ENCODE assay signal across 14 cellular contexts in genomic region chr2:231004930-231005329, GRCh38. TPM values are rescaled to one million over a fixed set of nuclear protein-coding genes. Genes with fewer than 3 reads are reported as not detected.
A peak's percentile ranks its signal among the peaks of the same experiment; 100 is the strongest.
DNase-seq lines count a peak whose midpoint lies in the region; ATAC-seq, FAIRE-seq and TF ChIP-seq lines count a peak whose summit lies in the region.
"Not testable (repeated sequence)": the region's sequence is repeated elsewhere in the genome, so short reads cannot be mapped to it uniquely, and the experiment has no call there.
"Had no signal": no experiment of that assay in that cellular context is flagged by ENCODE, and none has a peak within 500 bp of the region (broad histone marks: within the 10 kb centered on the region; RNA-seq: fewer than 3 reads in every experiment).

No MANE protein-coding gene starts in this region.

- not testable (repeated sequence) for H3K9me1 ChIP-seq in IMR-90 (ENCODE audit: insufficient read depth, low read length)

- H3K4me3 ChIP-seq in IMR-90 (ENCODE audit: insufficient read depth, low read depth, low read length); bronchial epithelial cell (ENCODE audit: low read depth, low read length); HepG2 (replicated peaks in 1 of 3; ENCODE audit: insufficient read depth in 1 of 3, low read depth in 2 of 3, low read length in 3 of 3); neuronal stem cell (ENCODE audit: low read length in 2 of 2): not testable (repeated sequence)

- POLR2A ChIA-PET in IMR-90 (lab: Charles Lee; ENCODE audit: unreplicated experiment); HepG2 (lab: Yijun Ruan, JAX): not testable (repeated sequence)

- not testable (repeated sequence) for H3K14ac ChIP-seq in IMR-90 (replicated peaks; ENCODE audit: low read depth, low read length); neuronal stem cell (ENCODE audit: low read length)

- H3K4me1 Mint-ChIP-seq in Calu3 (ENCODE audit: low read depth, unreplicated experiment) (peaks cover 11% of the 10 kb centered on the region), endothelial cell (ENCODE audit: unreplicated experiment) (peaks cover 27% of the 10 kb centered on the region)
- peaks cover 10% of the 10 kb centered on the region for H3K4me1 Mint-ChIP-seq in stimulated activated effector memory CD8-positive, alpha-beta T cell treated with anti-CD3 and anti-CD28 coated beads, Interleukin-12 subunit alpha, Interleukin-12 subunit beta, amount 100 ng/mL, for 72 hours

- H3K9ac ChIP-seq in IMR-90 (ENCODE audit: low read depth, low read length); HepG2 (ENCODE audit: insufficient read depth, low read depth, low read length): not testable (repeated sequence)
- H3K9ac ChIP-seq in neuronal stem cell (ENCODE audit: low read depth, low read length, poor library complexity) = peak overlapping the region; percentile 24

- not testable (repeated sequence) for H3K9me3 Mint-ChIP-seq in Calu3 (ENCODE audit: low read depth, unreplicated experiment); endothelial cell (ENCODE audit: unreplicated experiment); stimulated activated effector memory CD8-positive, alpha-beta T cell treated with anti-CD3 and anti-CD28 coated beads, Interleukin-12 subunit alpha, Interleukin-12 subunit beta, amount 100 ng/mL, for 72 hours

- not testable (repeated sequence) for H2BK20ac ChIP-seq in IMR-90 (ENCODE audit: low read depth, low read length)

- H3K36me3 Mint-ChIP-seq in Calu3 (ENCODE audit: insufficient read depth, unreplicated experiment) = not testable (repeated sequence)
- H3K36me3 Mint-ChIP-seq in endothelial cell (ENCODE audit: low read depth, unreplicated experiment) = peaks cover 10% of the 10 kb centered on the region
- H3K36me3 Mint-ChIP-seq in stimulated activated effector memory CD8-positive, alpha-beta T cell treated with anti-CD3 and anti-CD28 coated beads, Interleukin-12 subunit alpha, Interleukin-12 subunit beta, amount 100 ng/mL, for 72 hours = peaks cover 13% of the 10 kb centered on the region

- not testable (repeated sequence) for H3K27ac ChIP-seq in IMR-90 (ENCODE audit: insufficient read depth, low read length); HepG2 (ENCODE audit: extremely low read length, insufficient read depth, low read length); neuronal stem cell (replicated peaks; ENCODE audit: low read length)

- H2AFZ ChIP-seq in IMR-90 (replicated peaks; ENCODE audit: low read length, poor library complexity); HepG2 (ENCODE audit: low read length); neuronal stem cell (ENCODE audit: low read length): not testable (repeated sequence)

- not testable (repeated sequence) for H3K4me2 ChIP-seq in IMR-90 (ENCODE audit: low read depth, low read length); HepG2 (ENCODE audit: low read depth, low read length); neuronal stem cell (ENCODE audit: insufficient read depth, low read length, poor library complexity, severe bottlenecking)

- not testable (repeated sequence) for H3K23ac ChIP-seq in IMR-90 (ENCODE audit: low read depth, low read length); neuronal stem cell (ENCODE audit: low read depth, low read length, poor library complexity)

- not testable (repeated sequence) for H3K4me3 Mint-ChIP-seq in Calu3 (ENCODE audit: low read depth, unreplicated experiment); stimulated activated effector memory CD8-positive, alpha-beta T cell treated with anti-CD3 and anti-CD28 coated beads, Interleukin-12 subunit alpha, Interleukin-12 subunit beta, amount 100 ng/mL, for 72 hours
- peak overlapping the region; percentile 35 for H3K4me3 Mint-ChIP-seq in endothelial cell (ENCODE audit: unreplicated experiment)

- H2BK120ac ChIP-seq in IMR-90 (ENCODE audit: low read depth, low read length); neuronal stem cell (ENCODE audit: low read depth, low read length): not testable (repeated sequence)

- H3K18ac ChIP-seq in IMR-90 (ENCODE audit: low read depth, low read length); neuronal stem cell (ENCODE audit: low read length): not testable (repeated sequence)

- H3K4me1 ChIP-seq in IMR-90 (ENCODE audit: control insufficient read depth, insufficient read depth, low read length); neuronal stem cell (ENCODE audit: control insufficient read depth in 2 of 2, insufficient read depth in 1 of 2, low read depth in 1 of 2, low read length in 2 of 2): not testable (repeated sequence)
- peaks cover 45% of the 10 kb centered on the region for H3K4me1 ChIP-seq in HepG2 (ENCODE audit: insufficient read depth, low read length)

- not testable (repeated sequence) for TF ChIP-seq CTCF in Calu3 (IDR thresholded peaks at IDR 0.05; ENCODE audit: unreplicated experiment); IMR-90 (conservative IDR thresholded peaks at IDR 0.05; ENCODE audit: low read depth, low read length); bronchial epithelial cell (IDR thresholded peaks at IDR 0.05; ENCODE audit: insufficient read depth, low read length, severe bottlenecking); endothelial cell (IDR thresholded peaks at IDR 0.05; ENCODE audit: unreplicated experiment); HepG2 (CRISPR knock-in tag; IDR thresholded peaks at IDR 0.05)

- FAIRE-seq in GM12892 (lab: Jason Lieb, UNC) (peak; percentile 87), bronchial epithelial cell (lab: Jason Lieb, UNC) (peak; percentile 96)
- not testable (repeated sequence) for FAIRE-seq in HepG2 (lab: Jason Lieb, UNC)

- H2BK12ac ChIP-seq in neuronal stem cell (ENCODE audit: low read length) = not testable (repeated sequence)

- H3K36me3 ChIP-seq in IMR-90 (ENCODE audit: control insufficient read depth, insufficient read depth, low read length); bronchial epithelial cell (ENCODE audit: control insufficient read depth, insufficient read depth, low read length); HepG2 (replicated peaks in 1 of 2; ENCODE audit: control insufficient read depth in 1 of 2, insufficient read depth in 2 of 2, low read length in 2 of 2); neuronal stem cell (replicated peaks in 1 of 2; ENCODE audit: control insufficient read depth in 2 of 2, insufficient read depth in 2 of 2, low read length in 2 of 2): not testable (repeated sequence)

- H4K91ac ChIP-seq in IMR-90 (ENCODE audit: insufficient read depth, low read depth, low read length); neuronal stem cell (ENCODE audit: low read depth, low read length, poor library complexity): not testable (repeated sequence)

- not testable (repeated sequence) for H3K56ac ChIP-seq in IMR-90 (ENCODE audit: extremely low read depth, insufficient read depth, low read length)

- not testable (repeated sequence) for H3K79me1 ChIP-seq in IMR-90 (ENCODE audit: low read depth in 1 of 2, low read length in 2 of 2); neuronal stem cell (ENCODE audit: low read depth, low read length)

- not testable (repeated sequence) for H2AK9ac ChIP-seq in IMR-90 (replicated peaks; ENCODE audit: low read depth, low read length, poor library complexity)

- DNase-seq in Calu3; GM12892 (ENCODE audit: insufficient read length); IMR-90; bronchial epithelial cell (ENCODE audit: low read depth); endothelial cell (ENCODE audit: low spot score); HepG2 (ENCODE audit: low spot score); neuronal stem cell (ENCODE audit: low spot score); stimulated activated effector memory CD8-positive, alpha-beta T cell treated with anti-CD3 and anti-CD28 coated beads, Interleukin-12 subunit alpha, Interleukin-12 subunit beta, amount 100 ng/mL, for 72 hours (ENCODE audit: low spot score in 2 of 2): not testable (repeated sequence)

- H4K8ac ChIP-seq in IMR-90 (ENCODE audit: low read depth in 2 of 2, low read length in 2 of 2); neuronal stem cell (ENCODE audit: low read depth, low read length): not testable (repeated sequence)

- H3K4ac ChIP-seq in IMR-90 (ENCODE audit: low read depth, low read length); neuronal stem cell (ENCODE audit: low read length): not testable (repeated sequence)

- H3K27me3 ChIP-seq in IMR-90 (ENCODE audit: control insufficient read depth, insufficient read depth, low read length) = peaks cover 42% of the 10 kb centered on the region
- not testable (repeated sequence) for H3K27me3 ChIP-seq in bronchial epithelial cell (ENCODE audit: control insufficient read depth, insufficient read depth, low read length); neuronal stem cell (ENCODE audit: control insufficient read depth in 3 of 3, insufficient read depth in 3 of 3, low read depth in 1 of 3, low read length in 3 of 3)
- peaks cover 3 to 42% of the 10 kb centered on the region in 2 experiments; a peak in 4 of 5 replicates for H3K27me3 ChIP-seq in HepG2 (ENCODE audit: control insufficient read depth in 1 of 2, insufficient read depth in 2 of 2, low read length in 2 of 2)

- H2AK5ac ChIP-seq in IMR-90 (ENCODE audit: low read depth, low read length); neuronal stem cell (ENCODE audit: low read depth, low read length): not testable (repeated sequence)

- TF ChIP-seq RAD21 in IMR-90 (IDR thresholded peaks at IDR 0.05; ENCODE audit: low read length); HepG2 (CRISPR knock-in tag; IDR thresholded peaks at IDR 0.05): not testable (repeated sequence)

- peak overlapping the region; percentile 58 for H2BK5ac ChIP-seq in IMR-90 (ENCODE audit: low read depth, low read length, poor library complexity, severe bottlenecking)
- not testable (repeated sequence) for H2BK5ac ChIP-seq in neuronal stem cell (ENCODE audit: low read length)

- H3K9me3 ChIP-seq in IMR-90 (ENCODE audit: control insufficient read depth, insufficient read depth, low read length); HepG2 (ENCODE audit: low read length); neuronal stem cell (replicated peaks in 1 of 2; ENCODE audit: control insufficient read depth in 2 of 2, insufficient read depth in 1 of 2, low read depth in 1 of 2, low read length in 2 of 2): not testable (repeated sequence)

- H4K5ac ChIP-seq in IMR-90 (ENCODE audit: low read depth, low read length) = not testable (repeated sequence)

- dilution Hi-C loops in IMR-90 (cut with HindIII; ENCODE audit: low sequenced_read_pairs, unreplicated experiment) = not testable (repeated sequence)

- peak overlapping the region; percentile 13 for H3K27ac Mint-ChIP-seq in Calu3 (ENCODE audit: unreplicated experiment)
- not testable (repeated sequence) for H3K27ac Mint-ChIP-seq in endothelial cell (ENCODE audit: unreplicated experiment)
- peak overlapping the region; percentile 43 for H3K27ac Mint-ChIP-seq in stimulated activated effector memory CD8-positive, alpha-beta T cell treated with anti-CD3 and anti-CD28 coated beads, Interleukin-12 subunit alpha, Interleukin-12 subunit beta, amount 100 ng/mL, for 72 hours

- H3K79me2 ChIP-seq in HepG2 (ENCODE audit: insufficient read depth, low read length) = not testable (repeated sequence)

- H3K27me3 Mint-ChIP-seq in Calu3 (ENCODE audit: unreplicated experiment) (peaks cover 92% of the 10 kb centered on the region), endothelial cell (ENCODE audit: unreplicated experiment) (peaks cover 16% of the 10 kb centered on the region)

- ATAC-seq in IMR-90 (ENCODE audit: low read depth); HepG2; stimulated activated effector memory CD8-positive, alpha-beta T cell treated with anti-CD3 and anti-CD28 coated beads, Interleukin-12 subunit alpha, Interleukin-12 subunit beta, amount 100 ng/mL, for 72 hours: not testable (repeated sequence)

- CTCF ChIA-PET in Calu3 (lab: Charles Lee); IMR-90 (lab: Yijun Ruan, JAX); HepG2 (lab: Yijun Ruan, JAX; ENCODE audit: low intra/inter-chr PET ratio, low total read pairs): not testable (repeated sequence)

- H2BK15ac ChIP-seq in IMR-90 (ENCODE audit: low read depth, low read length); neuronal stem cell (ENCODE audit: low read length): not testable (repeated sequence)

- not testable (repeated sequence) for TF ChIP-seq EP300 in HepG2 (IDR thresholded peaks at IDR 0.05; ENCODE audit: low read depth in 2 of 2, low read length in 2 of 2); HepG2 (CRISPR knock-in tag; IDR thresholded peaks at IDR 0.05; ENCODE audit: borderline replicate concordance)

- intact Hi-C loops in Calu3 (cut with micrococcal nuclease; ENCODE audit: unreplicated experiment); IMR-90 (cut with micrococcal nuclease); HepG2 (cut with micrococcal nuclease; ENCODE audit: unreplicated experiment): not testable (repeated sequence)

- TF ChIP-seq POLR2A in GM12892 (IDR thresholded peaks at IDR 0.05; ENCODE audit: low read depth, low read length); IMR-90 (IDR thresholded peaks at IDR 0.05; ENCODE audit: low read depth, low read length); HepG2 (IDR thresholded peaks at IDR 0.05; ENCODE audit: insufficient read depth in 1 of 2, low read depth in 2 of 2, low read length in 2 of 2): not testable (repeated sequence)

- in situ Hi-C loops in IMR-90 (cut with MboI; ENCODE audit: low sequenced_read_pairs); HepG2 (cut with HindIII; ENCODE audit: extremely low pct_ligation_motif_present, low pct_unique_long_range_greater_than_20kb): not testable (repeated sequence)

- H4K20me1 ChIP-seq in IMR-90 (ENCODE audit: insufficient read depth, low read length); HepG2 (ENCODE audit: insufficient read depth, low read length): not testable (repeated sequence)

- BruUV-seq in Calu3 (replicated peaks; lab: Mats Ljungman, UMichigan); IMR-90 (replicated peaks; lab: Mats Ljungman, UMichigan); HepG2 (replicated peaks; lab: Mats Ljungman, UMichigan): not testable (repeated sequence)

RNA-seq across cellular contexts. Expression of gene SPATA3, which starts 9.0 kb away (rescaled TPM):
- not detected in 2 replicates for total RNA-seq in Calu3 (2022)
- not detected for polyA plus RNA-seq in GM12892 (2012; ENCODE audit: missing spikeins)
- total RNA-seq in IMR-90 (2012; rRNA removed) = not detected in 2 replicates
- not detected in 2 replicates for polyA plus RNA-seq in IMR-90 (2012; rRNA removed)
- not detected in 2 replicates for polyA plus RNA-seq in IMR-90 (2012; cell fraction: cytosol; rRNA removed)
- not detected in 2 replicates for polyA plus RNA-seq in IMR-90 (2012; cell fraction: nucleus; rRNA removed; ENCODE audit: low replicate concordance)
- total RNA-seq in bronchial epithelial cell = not detected in 2 replicates
- not detected for total RNA-seq in endothelial cell (ENCODE audit: unreplicated experiment)
- not detected in 2 replicates for total RNA-seq in HepG2 (2016; rRNA removed; fragmentation: Illumina TruSeq; extraction: Trizol)
- not detected in 2 replicates for total RNA-seq in HepG2 (2016; cell fraction: cytosol; rRNA removed; fragmentation: Illumina TruSeq; extraction: Trizol; ENCODE audit: low read depth)
- not detected in 2 replicates for total RNA-seq in HepG2 (2016; cell fraction: insoluble cytoplasmic fraction; rRNA removed; fragmentation: Illumina TruSeq; extraction: Trizol)
- total RNA-seq in HepG2 (2016; cell fraction: membrane; rRNA removed; fragmentation: Illumina TruSeq; extraction: Trizol) = not detected in 2 replicates
- total RNA-seq in HepG2 (2016; cell fraction: nucleus; rRNA removed; fragmentation: Illumina TruSeq; extraction: Trizol) = not detected in 2 replicates
- polyA plus RNA-seq in HepG2 (2011; rRNA removed) = not detected in 2 replicates
- not detected in 2 replicates for polyA plus RNA-seq in HepG2 (2011; cell fraction: cytosol; rRNA removed)
- polyA plus RNA-seq in HepG2 (2011; cell fraction: nucleus; rRNA removed) = not detected in 2 replicates
- polyA plus RNA-seq in HepG2 (2012) = not detected in 2 replicates
- not detected in 2 replicates for polyA plus RNA-seq in HepG2 (2016; cell fraction: cytosol; fragmentation: Illumina TruSeq; extraction: Trizol; ENCODE audit: low read depth)
- not detected in 2 replicates for polyA plus RNA-seq in HepG2 (2016; cell fraction: insoluble cytoplasmic fraction; fragmentation: Illumina TruSeq; extraction: Trizol; ENCODE audit: low read depth)
- not detected in 2 replicates for polyA plus RNA-seq in HepG2 (2016; cell fraction: membrane; fragmentation: Illumina TruSeq; extraction: Trizol; ENCODE audit: low read depth)
- polyA plus RNA-seq in HepG2 (2016; cell fraction: nucleus; fragmentation: Illumina TruSeq; extraction: Trizol; ENCODE audit: insufficient read depth, low read depth) = not detected in 2 replicates
- not detected in 2 replicates for polyA minus RNA-seq in HepG2 (2011; rRNA and poly(A)+ RNA removed; ENCODE audit: low replicate concordance)
- not detected in 2 replicates for polyA minus RNA-seq in HepG2 (2011; cell fraction: cytosol; rRNA and poly(A)+ RNA removed)
- polyA minus RNA-seq in HepG2 (2011; cell fraction: nucleus; rRNA and poly(A)+ RNA removed) = not detected in 2 replicates
- not detected for polyA plus RNA-seq in neuronal stem cell (2013, experiment 1 of 2)
- polyA plus RNA-seq in neuronal stem cell (2013, experiment 2 of 2) = not detected
- total RNA-seq: CD4-positive, alpha-beta T cell; GM12878; H7 had no signal
- polyA plus RNA-seq: A549; CD14-positive monocyte; CD8-positive, alpha-beta memory T cell; GM12878 had no signal

RNA-seq across cellular contexts. Expression of gene C2orf72, which starts 32.4 kb away (rescaled TPM):
- total RNA-seq in Calu3 (2022) = 0.66 and 0.83 TPM in 2 replicates
- 0.36 TPM for polyA plus RNA-seq in GM12892 (2012; ENCODE audit: missing spikeins)
- 0.18 TPM in 1 of 2 replicates, not detected in the other for total RNA-seq in IMR-90 (2012; rRNA removed)
- polyA plus RNA-seq in IMR-90 (2012; rRNA removed) = 0.09 and 0.24 TPM in 2 replicates
- polyA plus RNA-seq in IMR-90 (2012; cell fraction: cytosol; rRNA removed) = 0.04 and 0.12 TPM in 2 replicates
- 0.16 and 0.18 TPM in 2 replicates for polyA plus RNA-seq in IMR-90 (2012; cell fraction: nucleus; rRNA removed; ENCODE audit: low replicate concordance)
- under 0.01 TPM in 1 of 2 replicates, not detected in the other for total RNA-seq in bronchial epithelial cell
- 5.4 TPM for total RNA-seq in endothelial cell (ENCODE audit: unreplicated experiment)
- total RNA-seq in HepG2 (2016; rRNA removed; fragmentation: Illumina TruSeq; extraction: Trizol) = 147 and 152 TPM in 2 replicates
- 25.4 and 28.7 TPM in 2 replicates for total RNA-seq in HepG2 (2016; cell fraction: cytosol; rRNA removed; fragmentation: Illumina TruSeq; extraction: Trizol; ENCODE audit: low read depth)
- total RNA-seq in HepG2 (2016; cell fraction: insoluble cytoplasmic fraction; rRNA removed; fragmentation: Illumina TruSeq; extraction: Trizol) = 131 and 146 TPM in 2 replicates
- 109 and 116 TPM in 2 replicates for total RNA-seq in HepG2 (2016; cell fraction: membrane; rRNA removed; fragmentation: Illumina TruSeq; extraction: Trizol)
- 72.4 and 86.5 TPM in 2 replicates for total RNA-seq in HepG2 (2016; cell fraction: nucleus; rRNA removed; fragmentation: Illumina TruSeq; extraction: Trizol)
- polyA plus RNA-seq in HepG2 (2011; rRNA removed) = 203 and 242 TPM in 2 replicates
- polyA plus RNA-seq in HepG2 (2011; cell fraction: cytosol; rRNA removed) = 134 and 156 TPM in 2 replicates
- polyA plus RNA-seq in HepG2 (2011; cell fraction: nucleus; rRNA removed) = 216 and 271 TPM in 2 replicates
- 95.0 and 118 TPM in 2 replicates for polyA plus RNA-seq in HepG2 (2012)
- polyA plus RNA-seq in HepG2 (2016; cell fraction: cytosol; fragmentation: Illumina TruSeq; extraction: Trizol; ENCODE audit: low read depth) = 32.1 and 34.1 TPM in 2 replicates
- polyA plus RNA-seq in HepG2 (2016; cell fraction: insoluble cytoplasmic fraction; fragmentation: Illumina TruSeq; extraction: Trizol; ENCODE audit: low read depth) = 143 and 164 TPM in 2 replicates
- polyA plus RNA-seq in HepG2 (2016; cell fraction: membrane; fragmentation: Illumina TruSeq; extraction: Trizol; ENCODE audit: low read depth) = 89.2 and 92.3 TPM in 2 replicates
- 155 and 158 TPM in 2 replicates for polyA plus RNA-seq in HepG2 (2016; cell fraction: nucleus; fragmentation: Illumina TruSeq; extraction: Trizol; ENCODE audit: insufficient read depth, low read depth)
- 0.05 and 126 TPM in 2 replicates for polyA minus RNA-seq in HepG2 (2011; rRNA and poly(A)+ RNA removed; ENCODE audit: low replicate concordance)
- polyA minus RNA-seq in HepG2 (2011; cell fraction: cytosol; rRNA and poly(A)+ RNA removed) = 48.1 and 75.6 TPM in 2 replicates
- polyA minus RNA-seq in HepG2 (2011; cell fraction: nucleus; rRNA and poly(A)+ RNA removed) = 48.4 and 62.5 TPM in 2 replicates
- 0.75 TPM for polyA plus RNA-seq in neuronal stem cell (2013, experiment 1 of 2)
- 0.66 TPM for polyA plus RNA-seq in neuronal stem cell (2013, experiment 2 of 2)
- total RNA-seq: CD4-positive, alpha-beta T cell had no signal
- polyA plus RNA-seq: CD14-positive monocyte; CD8-positive, alpha-beta memory T cell had no signal

RNA-seq across cellular contexts. Expression of gene PSMD1, which starts 51.7 kb away (rescaled TPM):
- total RNA-seq in Calu3 (2022) (113 and 135 TPM in 2 replicates), IMR-90 (2012; rRNA removed) (181 and 214 TPM in 2 replicates), bronchial epithelial cell (69.5 and 111 TPM in 2 replicates), endothelial cell (ENCODE audit: unreplicated experiment) (119 TPM), HepG2 (2016; rRNA removed; fragmentation: Illumina TruSeq; extraction: Trizol) (191 and 287 TPM in 2 replicates)
- polyA plus RNA-seq in GM12892 (2012; ENCODE audit: missing spikeins) = 67.6 TPM
- polyA plus RNA-seq in IMR-90 (2012; rRNA removed) (89.8 and 111 TPM in 2 replicates), HepG2 (2011; rRNA removed) (109 and 136 TPM in 2 replicates)
- 38.7 and 49.5 TPM in 2 replicates for polyA plus RNA-seq in IMR-90 (2012; cell fraction: cytosol; rRNA removed)
- 18.7 and 68.8 TPM in 2 replicates for polyA plus RNA-seq in IMR-90 (2012; cell fraction: nucleus; rRNA removed; ENCODE audit: low replicate concordance)
- total RNA-seq in HepG2 (2016; cell fraction: cytosol; rRNA removed; fragmentation: Illumina TruSeq; extraction: Trizol; ENCODE audit: low read depth) = 27.0 and 34.5 TPM in 2 replicates
- 192 and 276 TPM in 2 replicates for total RNA-seq in HepG2 (2016; cell fraction: insoluble cytoplasmic fraction; rRNA removed; fragmentation: Illumina TruSeq; extraction: Trizol)
- total RNA-seq in HepG2 (2016; cell fraction: membrane; rRNA removed; fragmentation: Illumina TruSeq; extraction: Trizol) = 40.7 and 50.7 TPM in 2 replicates
- 131 and 150 TPM in 2 replicates for total RNA-seq in HepG2 (2016; cell fraction: nucleus; rRNA removed; fragmentation: Illumina TruSeq; extraction: Trizol)
- polyA plus RNA-seq in HepG2 (2011; cell fraction: cytosol; rRNA removed) = 70.3 and 97.3 TPM in 2 replicates
- polyA plus RNA-seq in HepG2 (2011; cell fraction: nucleus; rRNA removed) = 59.1 and 61.7 TPM in 2 replicates
- 63.5 and 69.5 TPM in 2 replicates for polyA plus RNA-seq in HepG2 (2012)
- polyA plus RNA-seq in HepG2 (2016; cell fraction: cytosol; fragmentation: Illumina TruSeq; extraction: Trizol; ENCODE audit: low read depth) = 10.9 and 15.6 TPM in 2 replicates
- 202 TPM in 2 replicates for polyA plus RNA-seq in HepG2 (2016; cell fraction: insoluble cytoplasmic fraction; fragmentation: Illumina TruSeq; extraction: Trizol; ENCODE audit: low read depth)
- polyA plus RNA-seq in HepG2 (2016; cell fraction: membrane; fragmentation: Illumina TruSeq; extraction: Trizol; ENCODE audit: low read depth) = 21.2 and 25.3 TPM in 2 replicates
- polyA plus RNA-seq in HepG2 (2016; cell fraction: nucleus; fragmentation: Illumina TruSeq; extraction: Trizol; ENCODE audit: insufficient read depth, low read depth) = 130 and 134 TPM in 2 replicates
- 421 and 438 TPM in 2 replicates for polyA minus RNA-seq in HepG2 (2011; rRNA and poly(A)+ RNA removed; ENCODE audit: low replicate concordance)
- 58.8 and 72.8 TPM in 2 replicates for polyA minus RNA-seq in HepG2 (2011; cell fraction: cytosol; rRNA and poly(A)+ RNA removed)
- polyA minus RNA-seq in HepG2 (2011; cell fraction: nucleus; rRNA and poly(A)+ RNA removed) = 145 and 196 TPM in 2 replicates
- 76.7 TPM for polyA plus RNA-seq in neuronal stem cell (2013, experiment 1 of 2)
- polyA plus RNA-seq in neuronal stem cell (2013, experiment 2 of 2) = 81.1 TPM
